28 cellular contexts compared by ENCODE assay signal in genomic region chrX:21683910-21684309, GRCh38. TPM values are rescaled to one million over a fixed set of nuclear protein-coding genes. Genes with fewer than 3 reads are reported as not detected.
DNase-seq lines count a peak whose midpoint lies in the region; ATAC-seq and TF ChIP-seq lines count a peak whose summit lies in the region.
"Had no signal": no experiment of that assay in that cellular context is flagged by ENCODE, and none has a peak within 500 bp of the region (broad histone marks: within the 10 kb centered on the region; RNA-seq: fewer than 3 reads in every experiment).

No MANE protein-coding gene starts in this region.

- DNase-seq in GM03348 (ENCODE audit: low spot score) (peak; percentile 35), MV-4-11 (lab: John Stamatoyannopoulos, UW) (peak; percentile 78), fibroblast of mammary gland (ENCODE audit: low read depth) (peak; percentile 67), retinal pigment epithelial cell (ENCODE audit: low read depth) (peak; percentile 19), DMS114 treated with DMSO at 0.1 percent for 48 hours (lab: John Stamatoyannopoulos, UW; ENCODE audit: unreplicated experiment) (no peak), esophagus squamous epithelium (lab: John Stamatoyannopoulos, UW) (no peak)
- DNase-seq: activated CD4-positive, alpha-beta memory T cell treated with anti-CD3 and anti-CD28 coated beads, Interleukin-2, amount 10 ng/mL, durations not matched to agents 7 days and 5 days; activated T-cell treated with anti-CD3 and anti-CD28 coated beads, Interleukin-2, amount 50 U/mL, for 48 hours; body of pancreas; C1 segment of cervical spinal cord; endodermal cell; foreskin melanocyte; GF-D8; hypothalamus; kidney; mesendoderm; NCI-H1105 treated with DMSO at 0.1 percent for 48 hours; NCI-H526; SHP77 treated with DMSO at 0.1 percent for 48 hours; stimulated activated CD4-positive, alpha-beta T cell treated with anti-CD3 and anti-CD28 coated beads, Interleukin-2, amount 100 ng/mL, for 48 hours; stimulated activated naive CD8-positive, alpha-beta T cell treated with anti-CD3 and anti-CD28 coated beads, Interleukin-15, amount 100 ng/mL, for 72 hours; T-helper 2 cell had no signal

- H3K27me3 ChIP-seq in esophagus squamous epithelium: no peaks in the 10 kb centered on the region
- H3K27me3 ChIP-seq: body of pancreas had no signal

- intact Hi-C loops in esophagus squamous epithelium (cut with DNase I): no loop called here

- no peak overlapping the region for H3K27ac ChIP-seq in esophagus squamous epithelium
- H3K27ac ChIP-seq: body of pancreas, KMS-11 had no signal

- no peak for TF ChIP-seq POLR2A in esophagus squamous epithelium (IDR thresholded peaks at IDR 0.05)

- no peak overlapping the region for H3K4me3 ChIP-seq in fibroblast of mammary gland (ENCODE audit: control insufficient read depth, low read depth, low read length)
- H3K4me3 ChIP-seq in retinal pigment epithelial cell (ENCODE audit: low read length): no peak overlapping the region
- no peak overlapping the region for H3K4me3 ChIP-seq in esophagus squamous epithelium
- H3K4me3 ChIP-seq: body of pancreas had no signal

- H3K9me3 ChIP-seq in esophagus squamous epithelium: no peaks in the 10 kb centered on the region
- H3K9me3 ChIP-seq: body of pancreas had no signal

- no peaks in the 10 kb centered on the region for H3K4me1 ChIP-seq in esophagus squamous epithelium
- H3K4me1 ChIP-seq: body of pancreas had no signal

- H3K36me3 ChIP-seq in esophagus squamous epithelium: no peaks in the 10 kb centered on the region

- 29 to 41% methylated on average over 1 of the region's 1 CpG for WGBS in esophagus squamous epithelium, 2 donors

- ATAC-seq in HG02623 (IDR thresholded peaks at IDR 0.05; ENCODE audit: unreplicated experiment): no peak
- ATAC-seq: body of pancreas; natural killer cell treated with Interleukin-12 subunit alpha and Interleukin-12 subunit beta and Interleukin-15 and Interleukin-18, amount 100 ng/mL, for 72 hours; stimulated activated naive CD8-positive, alpha-beta T cell treated with anti-CD3 and anti-CD28 coated beads, Interleukin-15, amount 100 ng/mL, for 72 hours; WTC11 had no signal

- TF ChIP-seq CTCF in fibroblast of mammary gland (conservative IDR thresholded peaks at IDR 0.05; ENCODE audit: control insufficient read depth, insufficient read depth, low read depth, low read length): no peak
- TF ChIP-seq CTCF in retinal pigment epithelial cell (conservative IDR thresholded peaks at IDR 0.05; ENCODE audit: low read depth, low read length): no peak
- no peak for TF ChIP-seq CTCF in esophagus squamous epithelium (IDR thresholded peaks at IDR 0.05)

RNA-seq across cellular contexts. Expression of gene KLHL34, which starts 25.8 kb away (rescaled TPM):
- under 1 TPM in 2 of 4 donors, not detected in 2; 0.09 to 0.23 TPM for total RNA-seq in esophagus squamous epithelium
- total RNA-seq: body of pancreas; natural killer cell treated with Interleukin-12 subunit alpha and Interleukin-12 subunit beta and Interleukin-15 and Interleukin-18, amount 100 ng/mL, for 72 hours; OCI-LY7; posterior vena cava had no signal

Comparison
In these comparisons a context has a peak if more than half of its experiments do, and no peak if none do; other contexts are left out.
1. DNase-seq: peak in GM03348 (single experiment), MV-4-11 (single experiment), fibroblast of mammary gland (single experiment) and retinal pigment epithelial cell (single experiment); none in DMS114 treated with DMSO at 0.1 percent for 48 hours (single experiment) and esophagus squamous epithelium (single experiment).